11 cellular contexts compared by ENCODE assay signal in genomic region chr2:96772903-96773675, GRCh38. TPM values are rescaled to one million over a fixed set of nuclear protein-coding genes. Genes with fewer than 3 reads are reported as not detected.
DNase-seq lines count a peak whose midpoint lies in the region; ATAC-seq and TF ChIP-seq lines count a peak whose summit lies in the region.
"Had no signal": no experiment of that assay in that cellular context is flagged by ENCODE, and none has a peak within 500 bp of the region (broad histone marks: within the 10 kb centered on the region; RNA-seq: fewer than 3 reads in every experiment).

No MANE protein-coding gene starts in this region.

- peaks cover 12% of the 10 kb centered on the region for H3K79me2 ChIP-seq in neural progenitor cell (ENCODE audit: low read depth)

- H3K4me1 Mint-ChIP-seq in activated CD4-positive, alpha-beta T cell treated with anti-CD3 and anti-CD28 coated beads, Interleukin-2, amount 10 ng/mL, durations not matched to agents 24 days and 14 days: peaks cover 22% of the 10 kb centered on the region
- H3K4me1 Mint-ChIP-seq in neural progenitor cell: peaks cover 19% of the 10 kb centered on the region

- no peaks in the 10 kb centered on the region for H3K9me3 ChIP-seq in neural progenitor cell (ENCODE audit: low read depth)
- H3K9me3 ChIP-seq in mesenchymal stem cell (ENCODE audit: control insufficient read depth, low read length): no peaks in the 10 kb centered on the region
- no peaks in the 10 kb centered on the region for H3K9me3 ChIP-seq in sigmoid colon

- H4K20me1 ChIP-seq in neural progenitor cell (ENCODE audit: low read depth): peaks cover 28% of the 10 kb centered on the region

- no peak overlapping the region for H2BK15ac ChIP-seq in mesenchymal stem cell (ENCODE audit: low read depth, poor library complexity, severe bottlenecking)

- POLR2A ChIA-PET in GM10248 (lab: Yijun Ruan, JAX): no interaction called here

- DNase-seq in GM10248 (ENCODE audit: extremely low spot score) (peak; percentile 62), neural progenitor cell (ENCODE audit: low spot score) (no peak), mesenchymal stem cell (no peak), left lobe of liver (ENCODE audit: low spot score) (no peak), sigmoid colon (no peak)
- DNase-seq in activated CD4-positive, alpha-beta T cell treated with anti-CD3 and anti-CD28 coated beads, Interleukin-2, amount 10 ng/mL, durations not matched to agents 24 days and 14 days: no peak
- DNase-seq: cerebellar nuclear complex, GOT3, NCI-H510A had no signal

- H2BK5ac ChIP-seq in mesenchymal stem cell (ENCODE audit: low read depth, low read length, poor library complexity, severe bottlenecking): no peak overlapping the region

- H2AK5ac ChIP-seq in mesenchymal stem cell (ENCODE audit: low read length, severe bottlenecking): no peak overlapping the region

- CTCF ChIA-PET in GM10248 (lab: Yijun Ruan, JAX): interaction anchor here (1.0 to 14.8 kb wide), 6 partner anchors 12 to 36 kb away, joined by 3 to 171 read pairs (median 4); partner anchors contain the start of gene CNNM4

- H3K27me3 ChIP-seq in neural progenitor cell: no peaks in the 10 kb centered on the region
- H3K27me3 ChIP-seq in mesenchymal stem cell (ENCODE audit: control insufficient read depth in 1 of 2, insufficient read depth in 1 of 2, low read length in 2 of 2): no peaks in the 10 kb centered on the region
- no peaks in the 10 kb centered on the region for H3K27me3 ChIP-seq in sigmoid colon

- H3F3A ChIP-seq in neural progenitor cell (ENCODE audit: low read depth): no peaks in the 10 kb centered on the region

- H3K27me3 Mint-ChIP-seq in activated CD4-positive, alpha-beta T cell treated with anti-CD3 and anti-CD28 coated beads, Interleukin-2, amount 10 ng/mL, durations not matched to agents 24 days and 14 days: no peaks in the 10 kb centered on the region
- peaks cover 9% of the 10 kb centered on the region for H3K27me3 Mint-ChIP-seq in neural progenitor cell (ENCODE audit: insufficient read depth, low read depth)

- no peak overlapping the region for H2BK12ac ChIP-seq in mesenchymal stem cell (ENCODE audit: low read length in 2 of 2)

- intact Hi-C loops in activated CD4-positive, alpha-beta T cell treated with anti-CD3 and anti-CD28 coated beads, Interleukin-2, amount 10 ng/mL, durations not matched to agents 24 days and 14 days (cut with micrococcal nuclease): loop anchor here (1.0 kb wide), 1 partner anchor 10 kb away; no protein-coding TSS in a partner anchor
- intact Hi-C loops in sigmoid colon (cut with DNase I): no loop called here

- H3K36me3 Mint-ChIP-seq in activated CD4-positive, alpha-beta T cell treated with anti-CD3 and anti-CD28 coated beads, Interleukin-2, amount 10 ng/mL, durations not matched to agents 24 days and 14 days (ENCODE audit: low read depth): no peaks in the 10 kb centered on the region
- peaks cover 3% of the 10 kb centered on the region for H3K36me3 Mint-ChIP-seq in neural progenitor cell

- no peaks in the 10 kb centered on the region for H3K4me1 ChIP-seq in neural progenitor cell
- H3K4me1 ChIP-seq in mesenchymal stem cell (ENCODE audit: control insufficient read depth, insufficient read depth, low read depth, low read length): peaks cover 8% of the 10 kb centered on the region
- peaks cover 0 to 35% (median 15%) of the 10 kb centered on the region in 4 donors for H3K4me1 ChIP-seq in sigmoid colon

- peaks cover 27% of the 10 kb centered on the region for H3K79me1 ChIP-seq in mesenchymal stem cell (replicated peaks; ENCODE audit: low read length, poor library complexity, severe bottlenecking)

- no peak overlapping the region for H2BK120ac ChIP-seq in mesenchymal stem cell (ENCODE audit: low read depth, low read length)

- no peak for TF ChIP-seq POLR2A in sigmoid colon (IDR thresholded peaks at IDR 0.05)

- TF ChIP-seq CTCF in GM10248 (IDR thresholded peaks at IDR 0.05; ENCODE audit: control extremely low read depth, extremely low read depth, low read depth, missing control alignments) (no peak), neural progenitor cell (IDR thresholded peaks at IDR 0.05) (no peak), sigmoid colon (IDR thresholded peaks at IDR 0.05) (no peak)

- no peaks in the 10 kb centered on the region for H3K9me3 Mint-ChIP-seq in activated CD4-positive, alpha-beta T cell treated with anti-CD3 and anti-CD28 coated beads, Interleukin-2, amount 10 ng/mL, durations not matched to agents 24 days and 14 days
- no peaks in the 10 kb centered on the region for H3K9me3 Mint-ChIP-seq in neural progenitor cell

- 98% methylated on average over 8 of the region's 12 CpGs for WGBS in mesenchymal stem cell
- 60 to 77% methylated on average over 12 of the region's 12 CpGs for WGBS in sigmoid colon, 2 donors

- ATAC-seq in GM21576 (IDR thresholded peaks at IDR 0.05; ENCODE audit: unreplicated experiment) (peak; percentile 34), left lobe of liver (no peak), GM18861 (IDR thresholded peaks at IDR 0.05; ENCODE audit: unreplicated experiment) (no peak)

- H3K18ac ChIP-seq in mesenchymal stem cell (ENCODE audit: low read depth in 1 of 2, low read length in 2 of 2): no peak overlapping the region

- peak overlapping the region; percentile 15 for H3K4me3 Mint-ChIP-seq in activated CD4-positive, alpha-beta T cell treated with anti-CD3 and anti-CD28 coated beads, Interleukin-2, amount 10 ng/mL, durations not matched to agents 24 days and 14 days
- H3K4me3 Mint-ChIP-seq in neural progenitor cell: no peak overlapping the region

- H3K36me3 ChIP-seq in neural progenitor cell (no peaks in the 10 kb centered on the region), mesenchymal stem cell (ENCODE audit: control insufficient read depth in 1 of 2, insufficient read depth in 2 of 2, low read depth in 1 of 2, low read length in 2 of 2) (peaks cover 0 to 15% of the 10 kb centered on the region in 2 experiments), sigmoid colon (no peaks in the 10 kb centered on the region)

- no peak for TF ChIP-seq EP300 in sigmoid colon (IDR thresholded peaks at IDR 0.05)

- no peak overlapping the region for H3K23ac ChIP-seq in mesenchymal stem cell (ENCODE audit: low read length in 2 of 2)

- H4K91ac ChIP-seq in mesenchymal stem cell (ENCODE audit: low read length): no peak overlapping the region

- H2AFZ ChIP-seq in neural progenitor cell (replicated peaks): no peak overlapping the region
- H2AFZ ChIP-seq in mesenchymal stem cell (ENCODE audit: low read depth, low read length): no peak overlapping the region

- H3K4me3 ChIP-seq in neural progenitor cell (no peak overlapping the region), mesenchymal stem cell (ENCODE audit: insufficient read depth in 1 of 2, low read depth in 1 of 2, low read length in 2 of 2) (no peak overlapping the region), sigmoid colon (no peak overlapping the region)

- H3K14ac ChIP-seq in mesenchymal stem cell (ENCODE audit: low read length in 2 of 2): peak overlapping the region in 1 of 2 experiments; percentile 9

- no peak overlapping the region for H3K27ac ChIP-seq in neural progenitor cell
- H3K27ac ChIP-seq in mesenchymal stem cell (ENCODE audit: low read length, poor library complexity, severe bottlenecking): no peak overlapping the region
- H3K27ac ChIP-seq in sigmoid colon: no peak overlapping the region

- no peak overlapping the region for H3K4me2 ChIP-seq in neural progenitor cell
- H3K4me2 ChIP-seq in mesenchymal stem cell (ENCODE audit: low read length, poor library complexity, severe bottlenecking): no peak overlapping the region

- H3K4ac ChIP-seq in mesenchymal stem cell (ENCODE audit: low read depth in 1 of 2, low read length in 2 of 2): no peak overlapping the region

- H3K9ac ChIP-seq in neural progenitor cell (no peak overlapping the region), mesenchymal stem cell (ENCODE audit: low read length) (no peak overlapping the region)

- no peak overlapping the region for H4K8ac ChIP-seq in mesenchymal stem cell (ENCODE audit: low read length)

- peak overlapping the region; percentile 7 for H3K27ac Mint-ChIP-seq in activated CD4-positive, alpha-beta T cell treated with anti-CD3 and anti-CD28 coated beads, Interleukin-2, amount 10 ng/mL, durations not matched to agents 24 days and 14 days
- peak overlapping the region; percentile 88 for H3K27ac Mint-ChIP-seq in neural progenitor cell

RNA-seq across cellular contexts. Expression of gene CNNM4, which starts 12.4 kb away (rescaled TPM):
- total RNA-seq in activated CD4-positive, alpha-beta T cell treated with anti-CD3 and anti-CD28 coated beads, Interleukin-2, amount 10 ng/mL, durations not matched to agents 24 days and 14 days: 10.1 and 11.2 TPM in 2 replicates
- total RNA-seq in neural progenitor cell (ENCODE audit: low replicate concordance): 15.5 and 24.4 TPM in 2 replicates
- 5.8 TPM for polyA plus RNA-seq in mesenchymal stem cell (2013, experiment 1 of 2)
- 6.0 TPM for polyA plus RNA-seq in mesenchymal stem cell (2013, experiment 2 of 2)
- total RNA-seq in left lobe of liver: 3.4 TPM
- total RNA-seq in sigmoid colon: 1 to 10 TPM; 2.3 to 6.6 (median 3.4) TPM
- 10 to 100 TPM in 1 of 3 donors, 1 to 10 TPM in 2; 9.0 to 36.7 (median 9.2) TPM for polyA plus RNA-seq in sigmoid colon

RNA-seq across cellular contexts. Expression of gene LMAN2L, which starts 33.2 kb away (rescaled TPM):
- total RNA-seq in activated CD4-positive, alpha-beta T cell treated with anti-CD3 and anti-CD28 coated beads, Interleukin-2, amount 10 ng/mL, durations not matched to agents 24 days and 14 days: 6.5 and 7.3 TPM in 2 replicates
- 25.9 and 39.8 TPM in 2 replicates for total RNA-seq in neural progenitor cell (ENCODE audit: low replicate concordance)
- 18.5 TPM for polyA plus RNA-seq in mesenchymal stem cell (2013, experiment 1 of 2)
- polyA plus RNA-seq in mesenchymal stem cell (2013, experiment 2 of 2): 19.6 TPM
- total RNA-seq in left lobe of liver: 12.0 TPM
- 10 to 100 TPM; 11.9 to 23.2 (median 17.2) TPM for total RNA-seq in sigmoid colon
- polyA plus RNA-seq in sigmoid colon: 10 to 100 TPM in 1 of 3 donors, 1 to 10 TPM in 2; 3.6 to 14.0 (median 5.1) TPM

RNA-seq across cellular contexts. Expression of gene CNNM3, which starts 43.0 kb away (rescaled TPM):
- 29.4 and 30.5 TPM in 2 replicates for total RNA-seq in activated CD4-positive, alpha-beta T cell treated with anti-CD3 and anti-CD28 coated beads, Interleukin-2, amount 10 ng/mL, durations not matched to agents 24 days and 14 days
- total RNA-seq in neural progenitor cell (ENCODE audit: low replicate concordance): 11.1 and 20.2 TPM in 2 replicates
- 3.8 TPM for polyA plus RNA-seq in mesenchymal stem cell (2013, experiment 1 of 2)
- polyA plus RNA-seq in mesenchymal stem cell (2013, experiment 2 of 2): 3.8 TPM
- total RNA-seq in left lobe of liver: 31.4 TPM
- total RNA-seq in sigmoid colon: 10 to 100 TPM in 3 of 4 donors, 1 to 10 TPM in 1; 8.9 to 16.6 (median 11.8) TPM
- 10 to 100 TPM in 1 of 3 donors, 1 to 10 TPM in 2; 1.2 to 11.9 (median 1.2) TPM for polyA plus RNA-seq in sigmoid colon
